In genomic region chr15:66498501-66499386, GRCh38 we compare ENCODE assay signal across 9 cellular contexts. TPM values are rescaled to one million over a fixed set of nuclear protein-coding genes. Genes with fewer than 3 reads are reported as not detected.
DNase-seq lines count a peak whose midpoint lies in the region; ATAC-seq, FAIRE-seq and TF ChIP-seq lines count a peak whose summit lies in the region.
"Had no signal": no experiment of that assay in that cellular context is flagged by ENCODE, and none has a peak within 500 bp of the region (broad histone marks: within the 10 kb centered on the region; RNA-seq: fewer than 3 reads in every experiment).

No MANE protein-coding gene starts in this region.

- H3K36me3 ChIP-seq in bronchial epithelial cell (ENCODE audit: control insufficient read depth, insufficient read depth, low read length) = peaks cover 15% of the 10 kb centered on the region

- H3K4me3 Mint-ChIP-seq in activated T-cell treated with anti-CD3 and anti-CD28 coated beads, Interleukin-2, amount 50 U/mL, for 24 hours = peak overlapping the region; percentile 92
- H3K4me3 Mint-ChIP-seq in nephron = peak overlapping the region; percentile 30 to 95 (median 38)

- H3K9me3 Mint-ChIP-seq in activated T-cell treated with anti-CD3 and anti-CD28 coated beads, Interleukin-2, amount 50 U/mL, for 24 hours = no peaks in the 10 kb centered on the region
- H3K9me3 Mint-ChIP-seq in nephron = no peaks in the 10 kb centered on the region
- H3K9me3 Mint-ChIP-seq: stimulated activated naive CD8-positive, alpha-beta T cell treated with anti-CD3 and anti-CD28 coated beads, Interleukin-15, amount 100 ng/mL, for 72 hours had no signal

- no peak overlapping the region for H3K4me3 ChIP-seq in bronchial epithelial cell (ENCODE audit: low read depth, low read length)

- ATAC-seq in GM21447 (IDR thresholded peaks at IDR 0.05; ENCODE audit: unreplicated experiment) (no peak), HG02870 (IDR thresholded peaks at IDR 0.05; ENCODE audit: unreplicated experiment) (no peak)

- FAIRE-seq in bronchial epithelial cell (lab: Jason Lieb, UNC) = no peak

- H3K36me3 Mint-ChIP-seq in activated T-cell treated with anti-CD3 and anti-CD28 coated beads, Interleukin-2, amount 50 U/mL, for 24 hours (ENCODE audit: low read depth) = peaks cover 99% of the 10 kb centered on the region
- peaks cover 69% of the 10 kb centered on the region for H3K36me3 Mint-ChIP-seq in nephron (ENCODE audit: low read depth)

- TF ChIP-seq CTCF in bronchial epithelial cell (IDR thresholded peaks at IDR 0.05; ENCODE audit: insufficient read depth, low read length, severe bottlenecking) = peak; percentile 17
- TF ChIP-seq CTCF in nephron (IDR thresholded peaks at IDR 0.05; ENCODE audit: unreplicated experiment in 3 of 3) = peak; percentile 43 to 52 (median 47)

- H3K27ac Mint-ChIP-seq in activated T-cell treated with anti-CD3 and anti-CD28 coated beads, Interleukin-2, amount 50 U/mL, for 24 hours = peak overlapping the region; percentile 99
- H3K27ac Mint-ChIP-seq in nephron = peak overlapping the region; percentile 47 to 87 (median 62)

- H3K27me3 ChIP-seq in bronchial epithelial cell (ENCODE audit: control insufficient read depth, insufficient read depth, low read length) = no peaks in the 10 kb centered on the region

- no peaks in the 10 kb centered on the region for H3K27me3 Mint-ChIP-seq in activated T-cell treated with anti-CD3 and anti-CD28 coated beads, Interleukin-2, amount 50 U/mL, for 24 hours
- H3K27me3 Mint-ChIP-seq in nephron (ENCODE audit: low read depth) = no peaks in the 10 kb centered on the region
- H3K27me3 Mint-ChIP-seq: stimulated activated naive CD8-positive, alpha-beta T cell treated with anti-CD3 and anti-CD28 coated beads, Interleukin-15, amount 100 ng/mL, for 72 hours had no signal

- peaks cover 71% of the 10 kb centered on the region for H3K4me1 Mint-ChIP-seq in activated T-cell treated with anti-CD3 and anti-CD28 coated beads, Interleukin-2, amount 50 U/mL, for 24 hours (ENCODE audit: low read depth)
- H3K4me1 Mint-ChIP-seq in nephron = peaks cover 27% of the 10 kb centered on the region

- DNase-seq in activated T-cell treated with anti-CD3 and anti-CD28 coated beads, Interleukin-2, amount 50 U/mL, for 24 hours = no peak
- DNase-seq in activated T-cell treated with anti-CD3 and anti-CD28 coated beads for 4 hours (no peak), NCI-H69 (lab: John Stamatoyannopoulos, UW) (peak; percentile 45), bronchial epithelial cell (ENCODE audit: low read depth) (peak; percentile 34), COLO829 (ENCODE audit: low spot score) (no peak)

RNA-seq across cellular contexts. Expression of gene SNAPC5, which starts 1.2 kb away (rescaled TPM):
- 43.3 and 43.7 TPM in 2 replicates for total RNA-seq in bronchial epithelial cell

RNA-seq across cellular contexts. Expression of gene RPL4, which starts 5.9 kb away (rescaled TPM):
- 2,077 and 4,509 TPM in 2 replicates for total RNA-seq in bronchial epithelial cell

RNA-seq across cellular contexts. Expression of gene ZWILCH, which starts 6.4 kb away (rescaled TPM):
- total RNA-seq in bronchial epithelial cell = 6.1 and 8.2 TPM in 2 replicates

Comparison
In these comparisons a context has a peak if more than half of its experiments do, and no peak if none do; other contexts are left out.
1. DNase-seq: peak in NCI-H69 (single experiment) and bronchial epithelial cell (single experiment); none in activated T-cell treated with anti-CD3 and anti-CD28 coated beads, Interleukin-2, amount 50 U/mL, for 24 hours (single experiment), activated T-cell treated with anti-CD3 and anti-CD28 coated beads for 4 hours (single experiment) and COLO829 (single experiment).